ENCODE assay signal across 9 cellular contexts in genomic region chr1:27600500-27601175, GRCh38. TPM values are rescaled to one million over a fixed set of nuclear protein-coding genes. Genes with fewer than 3 reads are reported as not detected.
DNase-seq lines count a peak whose midpoint lies in the region; ATAC-seq and TF ChIP-seq lines count a peak whose summit lies in the region.
"Had no signal": no experiment of that assay in that cellular context is flagged by ENCODE, and none has a peak within 500 bp of the region (broad histone marks: within the 10 kb centered on the region; RNA-seq: fewer than 3 reads in every experiment).

No MANE protein-coding gene starts in this region.

- H3K4me1 Mint-ChIP-seq in natural killer cell treated with Interleukin-12 subunit alpha and Interleukin-12 subunit beta and Interleukin-15 and Interleukin-18, amount 100 ng/mL, for 72 hours (ENCODE audit: low read depth in 2 of 2) = peaks cover 30 to 50% of the 10 kb centered on the region in 2 donors

- in situ Hi-C loops in KBM-7 (cut with MboI; ENCODE audit: low pct_unique_long_range_greater_than_20kb, low sequenced_read_pairs) = no loop called here

- DNase-seq in KBM-7 (peak; percentile 66), body of pancreas (no peak), mesenteric fat pad (ENCODE audit: low spot score) (no peak), midbrain (lab: John Stamatoyannopoulos, UW) (no peak)
- no peak for DNase-seq in natural killer cell treated with Interleukin-12 subunit alpha and Interleukin-12 subunit beta and Interleukin-15 and Interleukin-18, amount 100 ng/mL, for 72 hours (ENCODE audit: low spot score)
- DNase-seq: amygdala had no signal

- no peaks in the 10 kb centered on the region for H3K27me3 ChIP-seq in body of pancreas

- no peaks in the 10 kb centered on the region for H3K27me3 Mint-ChIP-seq in natural killer cell treated with Interleukin-12 subunit alpha and Interleukin-12 subunit beta and Interleukin-15 and Interleukin-18, amount 100 ng/mL, for 72 hours

- TF ChIP-seq CTCF in C4-2B (conservative IDR thresholded peaks at IDR 0.05) (no peak), body of pancreas (IDR thresholded peaks at IDR 0.05) (no peak)

- H3K36me3 ChIP-seq in body of pancreas (replicated peaks in 1 of 2; ENCODE audit: insufficient read depth in 1 of 2, low read depth in 2 of 2) = no peaks in the 10 kb centered on the region

- no peak overlapping the region for H3K4me3 ChIP-seq in body of pancreas

- intact Hi-C loops in body of pancreas (cut with DNase I) = no loop called here

- 63 to 75% methylated on average over 3 of the region's 3 CpGs for WGBS in body of pancreas, 2 donors

- H3K27ac Mint-ChIP-seq in natural killer cell treated with Interleukin-12 subunit alpha and Interleukin-12 subunit beta and Interleukin-15 and Interleukin-18, amount 100 ng/mL, for 72 hours = peak overlapping the region; percentile 66

- H3K9me3 Mint-ChIP-seq in natural killer cell treated with Interleukin-12 subunit alpha and Interleukin-12 subunit beta and Interleukin-15 and Interleukin-18, amount 100 ng/mL, for 72 hours = no peaks in the 10 kb centered on the region

- no peak for TF ChIP-seq POLR2A in body of pancreas (IDR thresholded peaks at IDR 0.05)

- peaks cover 50% of the 10 kb centered on the region for H3K4me1 ChIP-seq in body of pancreas

- no peaks in the 10 kb centered on the region for H3K9me3 ChIP-seq in body of pancreas

- ATAC-seq in body of pancreas = no peak
- ATAC-seq in natural killer cell treated with Interleukin-12 subunit alpha and Interleukin-12 subunit beta and Interleukin-15 and Interleukin-18, amount 100 ng/mL, for 72 hours = no peak
- ATAC-seq in GM19023 (IDR thresholded peaks at IDR 0.05; ENCODE audit: unreplicated experiment) = no peak
- ATAC-seq in HG03135 (IDR thresholded peaks at IDR 0.05; ENCODE audit: unreplicated experiment) = no peak

- peak overlapping the region; percentile 80; the same call in 1 of the 2 replicates for H3K27ac ChIP-seq in C4-2B
- peak overlapping the region in 3 of 4 donors; percentile 81 to 92 (median 85) for H3K27ac ChIP-seq in body of pancreas

- H3K36me3 Mint-ChIP-seq in natural killer cell treated with Interleukin-12 subunit alpha and Interleukin-12 subunit beta and Interleukin-15 and Interleukin-18, amount 100 ng/mL, for 72 hours = no peaks in the 10 kb centered on the region

- peak overlapping the region; percentile 33 for H3K4me3 Mint-ChIP-seq in natural killer cell treated with Interleukin-12 subunit alpha and Interleukin-12 subunit beta and Interleukin-15 and Interleukin-18, amount 100 ng/mL, for 72 hours

RNA-seq across cellular contexts. Expression of gene AHDC1, which starts 3.3 kb away (rescaled TPM):
- total RNA-seq in body of pancreas = 10 to 100 TPM; 13.5 to 14.2 TPM
- total RNA-seq in natural killer cell treated with Interleukin-12 subunit alpha and Interleukin-12 subunit beta and Interleukin-15 and Interleukin-18, amount 100 ng/mL, for 72 hours = 10 to 100 TPM; 38.8 to 42.9 TPM
- total RNA-seq in mesenteric fat pad = 28.5 TPM

RNA-seq across cellular contexts. Expression of gene FGR, which starts 34.3 kb away (rescaled TPM):
- total RNA-seq in body of pancreas = 1 to 10 TPM; 3.0 to 5.4 TPM
- total RNA-seq in natural killer cell treated with Interleukin-12 subunit alpha and Interleukin-12 subunit beta and Interleukin-15 and Interleukin-18, amount 100 ng/mL, for 72 hours = 10 to 100 TPM; 14.2 to 60.0 TPM
- total RNA-seq in mesenteric fat pad = 49.7 TPM
